Comparison of ENCODE assay signal across 15 cellular contexts in the genomic region with DNA sequence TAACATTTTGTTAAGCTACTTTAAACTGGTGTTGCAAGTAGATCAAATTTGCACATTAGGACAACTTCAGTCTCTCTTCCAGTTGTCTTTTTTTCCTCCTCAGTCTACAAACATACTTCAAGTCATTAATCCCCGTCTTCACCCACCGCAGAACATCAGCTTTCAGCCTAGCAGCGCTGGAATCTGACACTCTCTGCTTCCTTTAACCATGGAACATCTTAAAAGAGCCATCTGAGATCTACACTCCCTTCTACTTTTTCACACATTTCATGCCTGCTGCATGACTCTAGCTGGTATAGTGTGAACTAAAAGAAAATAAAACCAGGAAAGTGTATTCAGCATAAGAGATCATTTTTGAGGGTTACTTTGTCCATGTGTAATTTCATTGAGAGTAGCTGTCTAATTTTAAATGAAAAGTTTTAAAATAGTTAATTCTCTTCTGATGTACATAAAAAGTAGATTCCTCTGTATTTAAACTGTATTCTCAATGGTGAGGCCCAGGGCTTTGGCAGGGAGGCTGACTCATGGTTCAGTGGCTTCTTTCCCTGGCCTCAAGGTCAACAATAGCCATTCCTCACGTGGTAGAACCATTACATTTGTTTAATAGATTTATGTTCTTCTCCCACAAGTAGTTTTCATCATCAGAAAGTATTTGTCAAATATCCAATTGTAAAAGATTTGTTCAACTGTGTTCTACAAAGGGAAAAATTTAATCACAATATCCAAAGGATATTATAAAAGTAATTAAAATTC. TPM values are rescaled to one million over a fixed set of nuclear protein-coding genes. Genes with fewer than 3 reads are reported as not detected.
DNase-seq lines count a peak whose midpoint lies in the region; ATAC-seq and TF ChIP-seq lines count a peak whose summit lies in the region.
"Had no signal": no experiment of that assay in that cellular context is flagged by ENCODE, and none has a peak within 500 bp of the region (broad histone marks: within the 10 kb centered on the region; RNA-seq: fewer than 3 reads in every experiment).

No MANE protein-coding gene starts in this region.

- CTCF ChIA-PET in RWPE1 (lab: Yijun Ruan, JAX), result interaction anchor here (0.6 to 1.1 kb wide), 2 partner anchors 22 to 516 kb away, joined by 3 read pairs; no protein-coding TSS in a partner anchor
- CTCF ChIA-PET in naive thymus-derived CD4-positive, alpha-beta T cell (lab: Charles Lee), result no interaction called here

- peaks cover 6% of the 10 kb centered on the region for H3K27me3 Mint-ChIP-seq in type B pancreatic cell
- peaks cover 0 to 12% (median 0%) of the 10 kb centered on the region in 5 donors for H3K27me3 Mint-ChIP-seq in naive thymus-derived CD4-positive, alpha-beta T cell

- POLR2A ChIA-PET in RWPE1 (lab: Yijun Ruan, JAX; ENCODE audit: low non-redundant PET), result no interaction called here
- POLR2A ChIA-PET in naive thymus-derived CD4-positive, alpha-beta T cell (lab: Charles Lee), result no interaction called here

- H3K9me3 Mint-ChIP-seq in type B pancreatic cell, result peaks cover 4% of the 10 kb centered on the region
- H3K9me3 Mint-ChIP-seq in naive thymus-derived CD4-positive, alpha-beta T cell, result peaks cover 0 to 4% (median 0%) of the 10 kb centered on the region in 11 donors

- no peak overlapping the region for H3K4me3 ChIP-seq in naive thymus-derived CD4-positive, alpha-beta T cell (ENCODE audit: low read length)
- H3K4me3 ChIP-seq: gastroesophageal sphincter, lower lobe of right lung had no signal

- TF ChIP-seq CTCF in RWPE1 (conservative IDR thresholded peaks at IDR 0.05; ENCODE audit: low read depth) (no peak), type B pancreatic cell (conservative IDR thresholded peaks at IDR 0.05) (no peak)

- no peak for ATAC-seq in naive thymus-derived CD4-positive, alpha-beta T cell
- no peak for ATAC-seq in HG02840 (IDR thresholded peaks at IDR 0.05; ENCODE audit: low FRiP score, unreplicated experiment)
- ATAC-seq: activated CD4-positive, CD25-positive, alpha-beta regulatory T cell treated with anti-CD3 and anti-CD28 coated beads, Interleukin-2, amount 50 U/mL, for 24 hours; gastroesophageal sphincter had no signal

- H3K36me3 ChIP-seq in naive thymus-derived CD4-positive, alpha-beta T cell (ENCODE audit: control insufficient read depth in 2 of 3, insufficient read depth in 3 of 3, low read length in 3 of 3), result no peaks in the 10 kb centered on the region
- H3K36me3 ChIP-seq: gastroesophageal sphincter, lower lobe of right lung had no signal

- peaks cover 12% of the 10 kb centered on the region for H3K4me1 Mint-ChIP-seq in type B pancreatic cell (ENCODE audit: unreplicated experiment)
- peaks cover 0 to 2% (median 0%) of the 10 kb centered on the region in 7 donors for H3K4me1 Mint-ChIP-seq in naive thymus-derived CD4-positive, alpha-beta T cell

- intact Hi-C loops in naive thymus-derived CD4-positive, alpha-beta T cell (cut with micrococcal nuclease), result no loop called here

- DNase-seq in NOMO-1 treated with DMSO at 0.1 percent for 48 hours (lab: John Stamatoyannopoulos, UW; ENCODE audit: unreplicated experiment) (peak; percentile 40), NOMO-1 treated with dmso at 0.1 percent for 144 hours (lab: John Stamatoyannopoulos, UW; ENCODE audit: unreplicated experiment) (no peak), RWPE1 (ENCODE audit: low spot score) (peak; percentile 39), glomerular visceral epithelial cell (ENCODE audit: extremely low spot score) (peak; percentile 54), type B pancreatic cell (ENCODE audit: extremely low spot score, unreplicated experiment) (no peak)
- DNase-seq in naive thymus-derived CD4-positive, alpha-beta T cell, result no peak
- DNase-seq in activated CD4-positive, CD25-positive, alpha-beta regulatory T cell (lab: John Stamatoyannopoulos, UW), result no peak
- DNase-seq: activated effector memory CD4-positive, alpha-beta T cell treated with anti-CD3 and anti-CD28 coated beads, Interleukin-2, amount 50 U/mL, for 16 hours; lower lobe of right lung; NCI-H524 treated with DMSO at 0.1 percent for 48 hours had no signal

- no peaks in the 10 kb centered on the region for H3K9me3 ChIP-seq in naive thymus-derived CD4-positive, alpha-beta T cell (ENCODE audit: control insufficient read depth in 2 of 3, low read length in 3 of 3)
- H3K9me3 ChIP-seq: gastroesophageal sphincter, lower lobe of right lung had no signal

- no peak overlapping the region for H3K27ac Mint-ChIP-seq in type B pancreatic cell
- no peak overlapping the region for H3K27ac Mint-ChIP-seq in naive thymus-derived CD4-positive, alpha-beta T cell

- H3K36me3 Mint-ChIP-seq in type B pancreatic cell, result no peaks in the 10 kb centered on the region
- H3K36me3 Mint-ChIP-seq in naive thymus-derived CD4-positive, alpha-beta T cell, result peaks cover 0 to 2% (median 0%) of the 10 kb centered on the region in 5 donors

- peak overlapping the region; percentile 21 for H3K4me3 Mint-ChIP-seq in type B pancreatic cell
- no peak overlapping the region for H3K4me3 Mint-ChIP-seq in naive thymus-derived CD4-positive, alpha-beta T cell

- no peaks in the 10 kb centered on the region for H3K27me3 ChIP-seq in naive thymus-derived CD4-positive, alpha-beta T cell (ENCODE audit: control insufficient read depth in 2 of 2, insufficient read depth in 2 of 2, low read length in 2 of 2)
- H3K27me3 ChIP-seq: gastroesophageal sphincter had no signal

- no peaks in the 10 kb centered on the region for H3K4me1 ChIP-seq in naive thymus-derived CD4-positive, alpha-beta T cell (ENCODE audit: control insufficient read depth in 2 of 2, insufficient read depth in 2 of 2, low read length in 2 of 2)
- H3K4me1 ChIP-seq: gastroesophageal sphincter, lower lobe of right lung had no signal

- H3K27ac ChIP-seq in RWPE1, result no peak overlapping the region
- no peak overlapping the region for H3K27ac ChIP-seq in naive thymus-derived CD4-positive, alpha-beta T cell (ENCODE audit: low read depth, low read length)
- H3K27ac ChIP-seq: 22Rv1, gastroesophageal sphincter, lower lobe of right lung had no signal

RNA-seq across cellular contexts. Expression of a gene that starts 16.5 kb away (rescaled TPM):
- 7.0 and 22.4 TPM in 2 replicates for total RNA-seq in type B pancreatic cell (ENCODE audit: low replicate concordance)
- total RNA-seq in naive thymus-derived CD4-positive, alpha-beta T cell, result 1 to 10 TPM in 2 of 5 experiments, under 1 TPM in 3; 0.37 to 5.8 (median 0.86) TPM
- under 1 TPM; 0.05 to 0.06 TPM for polyA plus RNA-seq in naive thymus-derived CD4-positive, alpha-beta T cell
- total RNA-seq: H1 had no signal

Comparison
In these comparisons a context has a peak if more than half of its experiments do, and no peak if none do; other contexts are left out.
1. DNase-seq: peak in NOMO-1 treated with DMSO at 0.1 percent for 48 hours (single experiment), RWPE1 (single experiment) and glomerular visceral epithelial cell (single experiment); none in NOMO-1 treated with dmso at 0.1 percent for 144 hours (single experiment), type B pancreatic cell (single experiment), naive thymus-derived CD4-positive, alpha-beta T cell (0 of 9) and activated CD4-positive, CD25-positive, alpha-beta regulatory T cell (0 of 4).